ENCODE assay signal across 27 cellular contexts in the genomic region with DNA sequence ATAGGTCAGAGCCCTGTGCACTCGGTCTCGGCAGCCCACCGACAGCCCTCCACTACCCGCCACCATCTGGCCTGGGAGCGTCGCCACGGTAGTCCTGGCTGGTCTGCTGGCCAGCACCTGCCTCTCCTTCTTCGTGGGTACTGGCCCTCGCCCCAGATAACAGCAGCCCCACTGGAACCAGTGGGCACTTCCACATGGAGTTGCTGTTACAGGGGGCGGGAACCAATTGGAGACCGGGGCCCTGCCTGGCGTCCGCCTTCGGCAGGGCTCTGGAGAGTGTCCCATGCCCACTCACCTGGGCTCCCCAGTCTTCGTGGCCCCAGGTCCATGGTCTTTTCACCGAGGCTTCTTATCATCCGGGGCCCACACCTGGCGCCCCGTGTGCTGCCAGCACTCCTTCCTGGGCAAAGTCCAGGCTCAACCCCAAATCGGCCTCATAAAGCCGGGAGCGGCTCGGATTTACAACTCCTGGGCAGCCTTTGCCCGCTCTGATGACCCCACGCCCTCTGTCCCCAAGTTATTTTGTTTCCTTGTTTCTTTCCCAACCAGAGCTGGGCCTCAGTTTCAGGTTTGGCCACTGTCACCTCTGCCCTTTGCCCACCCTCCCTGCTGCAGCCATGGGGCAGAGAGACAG. TPM values are rescaled to one million over a fixed set of nuclear protein-coding genes. Genes with fewer than 3 reads are reported as not detected.
DNase-seq lines count a peak whose midpoint lies in the region; ATAC-seq, FAIRE-seq and TF ChIP-seq lines count a peak whose summit lies in the region.
"Had no signal": no experiment of that assay in that cellular context is flagged by ENCODE, and none has a peak within 500 bp of the region (broad histone marks: within the 10 kb centered on the region; RNA-seq: fewer than 3 reads in every experiment).

No MANE protein-coding gene starts in this region.

- intact Hi-C loops in kidney (cut with DNase I) (loop anchor here (5.0 kb wide), 1 partner anchor 39 kb away; no protein-coding TSS in a partner anchor), ovary (cut with DNase I) (no loop called here), uterus (cut with DNase I; ENCODE audit: low total_unique reads) (no loop called here)

- ATAC-seq in A549 = no peak
- ATAC-seq in GM21737 (IDR thresholded peaks at IDR 0.05; ENCODE audit: unreplicated experiment) = no peak
- ATAC-seq: heart left ventricle; natural killer cell treated with Interleukin-12 subunit alpha and Interleukin-12 subunit beta and Interleukin-15 and Interleukin-18, amount 100 ng/mL, for 72 hours had no signal

- TF ChIP-seq POLR2A in A549 (IDR thresholded peaks at IDR 0.05; ENCODE audit: low read length) (no peak), ovary (IDR thresholded peaks at IDR 0.05) (no peak), uterus (IDR thresholded peaks at IDR 0.05) (no peak)

- H3K36me3 ChIP-seq in kidney (ENCODE audit: control insufficient read depth in 1 of 2, insufficient read depth in 2 of 2, low read length in 2 of 2) (no peaks in the 10 kb centered on the region), ovary (no peaks in the 10 kb centered on the region), uterus (no peaks in the 10 kb centered on the region)

- POLR2A ChIA-PET in A549 (lab: Yijun Ruan, JAX) = no interaction called here

- no peak for TF ChIP-seq RAD21 in A549 (conservative IDR thresholded peaks at IDR 0.05 in 1 of 2, IDR thresholded peaks at IDR 0.05 in 1 of 2)

- H3K27ac ChIP-seq in A549 (peak overlapping the region; percentile 92 to 97), kidney (ENCODE audit: low read depth in 2 of 2, low read length in 2 of 2) (peak overlapping the region in 1 of 2 donors; percentile 51), ovary (no peak overlapping the region), uterus (no peak overlapping the region)
- H3K27ac ChIP-seq: upper lobe of left lung had no signal

- no peak overlapping the region for H3K9ac ChIP-seq in kidney (ENCODE audit: low read length in 2 of 2)

- no peak for TF ChIP-seq CTCF in A549 (IDR thresholded peaks at IDR 0.05)
- no peak for TF ChIP-seq CTCF in kidney (IDR thresholded peaks at IDR 0.05; ENCODE audit: borderline replicate concordance, extremely low read depth, insufficient read depth)
- TF ChIP-seq CTCF in ovary (IDR thresholded peaks at IDR 0.05) = no peak
- no peak for TF ChIP-seq CTCF in uterus (IDR thresholded peaks at IDR 0.05)

- CTCF ChIA-PET in A549 (lab: Yijun Ruan, JAX) = interaction anchor here (2.0 to 31.5 kb wide), 6 partner anchors 9 to 123 kb away, joined by 8 to 1607 read pairs (median 74); partner anchors contain the start of genes ARL2, ATG2A, CDC42BPG and EHD1

- H3K4me1 ChIP-seq in A549 (peaks cover 78% of the 10 kb centered on the region), kidney (ENCODE audit: control insufficient read depth in 1 of 2, insufficient read depth in 1 of 2, low read depth in 1 of 2, low read length in 2 of 2) (peaks cover 3 to 28% of the 10 kb centered on the region in 2 donors), ovary (ENCODE audit: insufficient read depth) (peaks cover 1% of the 10 kb centered on the region), uterus (peaks cover 0 to 5% of the 10 kb centered on the region in 2 donors)

- H3K9me3 ChIP-seq in A549 (no peaks in the 10 kb centered on the region), kidney (ENCODE audit: control insufficient read depth in 1 of 2, low read length in 2 of 2) (no peaks in the 10 kb centered on the region), ovary (no peaks in the 10 kb centered on the region), uterus (no peaks in the 10 kb centered on the region)
- H3K9me3 ChIP-seq: heart left ventricle, sigmoid colon, upper lobe of left lung had no signal

- FAIRE-seq in A549 (lab: Jason Lieb, UNC) (no peak), kidney (lab: Jason Lieb, UNC) (no peak)

- WGBS in A549 (ENCODE audit: missing lambda C conversion rate) = 56% methylated on average over 25 of the region's 25 CpGs
- WGBS in ovary, 3 donors = 83 to 85% (median 85%) methylated on average over 25 of the region's 25 CpGs

- TF ChIP-seq EP300 in A549 (IDR thresholded peaks at IDR 0.05) = no peak
- TF ChIP-seq EP300 in ovary (IDR thresholded peaks at IDR 0.05) = no peak

- peak overlapping the region; percentile 85 for H3K4me2 ChIP-seq in A549

- H3K27me3 ChIP-seq in ovary (no peaks in the 10 kb centered on the region), uterus (no peaks in the 10 kb centered on the region)
- H3K27me3 ChIP-seq: dorsolateral prefrontal cortex, heart left ventricle, sigmoid colon, upper lobe of left lung had no signal

- H3K4me3 ChIP-seq in A549 (peak overlapping the region; percentile 49), kidney (ENCODE audit: low read length in 2 of 2) (peak overlapping the region; percentile 28 to 68), ovary (peak overlapping the region; percentile 20), uterus (no peak overlapping the region)
- H3K4me3 ChIP-seq: dorsolateral prefrontal cortex, heart left ventricle had no signal

- DNase-seq in A549 (ENCODE audit: low read depth in 1 of 2, low spot score in 1 of 2) (no peak), LoVo (ENCODE audit: low spot score) (peak; percentile 78), kidney (peak; percentile 47), ovary (no peak), AG08395 (ENCODE audit: low spot score) (no peak), NCI-H128 (lab: John Stamatoyannopoulos, UW; ENCODE audit: unreplicated experiment) (no peak), uterus (no peak)
- DNase-seq: activated CD4-positive, alpha-beta T cell treated with anti-CD3 and anti-CD28 coated beads for 1 hour; activated CD8-positive, alpha-beta memory T cell treated with anti-CD3 and anti-CD28 coated beads for 24 hours; activated naive CD4-positive, alpha-beta T cell; activated T-cell treated with anti-CD3 and anti-CD28 coated beads, Interleukin-2, amount 50 U/mL, for 48 hours; anterior cingulate cortex; EL; NCI-H1105; NCI-H2029; NCI-H226; sigmoid colon had no signal

TF ChIP-seq in A549, 52 proteins besides CTCF, POLR2A, EP300 and RAD21 (continues in another document):
- TF ChIP-seq CHD4 (IDR thresholded peaks at IDR 0.05; ENCODE audit: borderline replicate concordance) = no peak
- TF ChIP-seq RARB (CRISPR knock-in tag; IDR thresholded peaks at IDR 0.05) = no peak

RNA-seq across cellular contexts. Expression of gene EHD1, which starts 12.9 kb away (rescaled TPM):
- polyA plus RNA-seq in A549 (2011; rRNA removed) (25.9 and 27.7 TPM in 2 replicates), A549 (2017; fragmentation: RNase III; extraction: RNeasy Plus Mini Kit Qiagen cat#74134 plus additional on column Dnase treatment) (37.8 to 52.4 TPM (median 43.4 TPM) in 3 replicates), kidney (ENCODE audit: insufficient read depth, low read depth, low replicate concordance) (48.9 TPM), ovary (10 to 100 TPM; 14.5 to 14.8 TPM)
- 96.0 and 103 TPM in 2 replicates for polyA plus RNA-seq in A549 (2012; cell fraction: cytosol; rRNA removed)
- 153 and 200 TPM in 2 replicates for polyA plus RNA-seq in A549 (2012; cell fraction: nucleus; rRNA removed)
- polyA minus RNA-seq in A549 (2011; rRNA and poly(A)+ RNA removed) = 65.8 and 67.3 TPM in 2 replicates
- total RNA-seq in kidney (76.1 TPM), ovary (10 to 100 TPM; 14.3 to 87.8 (median 42.2) TPM), uterus (10 to 100 TPM in 3 of 4 donors, 1 to 10 TPM in 1; 3.5 to 78.7 (median 36.9) TPM)

RNA-seq across cellular contexts. Expression of gene ATG2A, which starts 25.7 kb away (rescaled TPM):
- polyA plus RNA-seq in A549 (2011; rRNA removed) = 3.1 and 4.0 TPM in 2 replicates
- 9.1 and 14.1 TPM in 2 replicates for polyA plus RNA-seq in A549 (2012; cell fraction: cytosol; rRNA removed)
- polyA plus RNA-seq in A549 (2012; cell fraction: nucleus; rRNA removed) = 34.5 and 48.9 TPM in 2 replicates
- 10.7 to 13.4 TPM (median 12.8 TPM) in 3 replicates for polyA plus RNA-seq in A549 (2017; fragmentation: RNase III; extraction: RNeasy Plus Mini Kit Qiagen cat#74134 plus additional on column Dnase treatment)
- 8.2 TPM in 2 replicates for polyA minus RNA-seq in A549 (2011; rRNA and poly(A)+ RNA removed)
- 26.9 TPM for total RNA-seq in kidney
- 16.8 TPM for polyA plus RNA-seq in kidney (ENCODE audit: insufficient read depth, low read depth, low replicate concordance)
- 10 to 100 TPM; 22.2 to 40.1 (median 30.4) TPM for total RNA-seq in ovary
- 10 to 100 TPM in 1 of 2 donors, 1 to 10 TPM in 1; 2.2 to 23.4 TPM for polyA plus RNA-seq in ovary
- total RNA-seq in uterus = 10 to 100 TPM in 3 of 4 donors, 1 to 10 TPM in 1; 6.8 to 39.6 (median 18.4) TPM

RNA-seq across cellular contexts. Expression of gene PPP2R5B, which starts 33.2 kb away (rescaled TPM):
- polyA plus RNA-seq in A549 (2011; rRNA removed) = 6.9 and 11.1 TPM in 2 replicates
- 5.5 and 6.4 TPM in 2 replicates for polyA plus RNA-seq in A549 (2012; cell fraction: cytosol; rRNA removed)
- 12.3 TPM in 2 replicates for polyA plus RNA-seq in A549 (2012; cell fraction: nucleus; rRNA removed)
- 3.9 to 6.1 TPM (median 5.7 TPM) in 3 replicates for polyA plus RNA-seq in A549 (2017; fragmentation: RNase III; extraction: RNeasy Plus Mini Kit Qiagen cat#74134 plus additional on column Dnase treatment)
- 5.3 and 7.6 TPM in 2 replicates for polyA minus RNA-seq in A549 (2011; rRNA and poly(A)+ RNA removed)
- 21.2 TPM for total RNA-seq in kidney
- polyA plus RNA-seq in kidney (ENCODE audit: insufficient read depth, low read depth, low replicate concordance) = 16.8 TPM
- total RNA-seq in ovary = 10 to 100 TPM in 5 of 7 donors, 1 to 10 TPM in 2; 9.0 to 12.8 (median 12.2) TPM
- polyA plus RNA-seq in ovary = 10 to 100 TPM in 1 of 2 donors, 1 to 10 TPM in 1; 8.0 to 16.2 TPM
- 10 to 100 TPM in 2 of 4 donors, 1 to 10 TPM in 2; 6.7 to 23.4 (median 13.0) TPM for total RNA-seq in uterus

RNA-seq across cellular contexts. Expression of gene GPHA2, which starts 44.4 kb away (rescaled TPM):
- polyA plus RNA-seq in A549 (2011; rRNA removed) (not detected in 2 replicates), A549 (2017; fragmentation: RNase III; extraction: RNeasy Plus Mini Kit Qiagen cat#74134 plus additional on column Dnase treatment) (not detected in 3 replicates), kidney (ENCODE audit: insufficient read depth, low read depth, low replicate concordance) (0.99 TPM), ovary (under 1 TPM in 1 of 2 donors, not detected in 1; 0.58 TPM)
- polyA plus RNA-seq in A549 (2012; cell fraction: cytosol; rRNA removed) = not detected in 2 replicates
- polyA plus RNA-seq in A549 (2012; cell fraction: nucleus; rRNA removed) = 0.32 TPM in 1 of 2 replicates, not detected in the other
- polyA minus RNA-seq in A549 (2011; rRNA and poly(A)+ RNA removed) = not detected in 2 replicates
- total RNA-seq in kidney (not detected), ovary (1 to 10 TPM in 3 of 7 donors, under 1 TPM in 3, not detected in 1; 0.45 to 1.6 (median 0.88) TPM), uterus (not detected)
- total RNA-seq: cardiac septum; M059J; natural killer cell treated with Interleukin-12 subunit alpha and Interleukin-12 subunit beta and Interleukin-15 and Interleukin-18, amount 100 ng/mL, for 72 hours; RPMI7951; SK-MEL-5; upper lobe of left lung had no signal
- polyA plus RNA-seq: heart left ventricle, IgD-negative memory B cell had no signal

RNA-seq across cellular contexts. Expression of gene CDC42BPG, which starts 46.9 kb away (rescaled TPM):
- polyA plus RNA-seq in A549 (2011; rRNA removed) = 0.35 and 0.50 TPM in 2 replicates
- 0.26 and 0.49 TPM in 2 replicates for polyA plus RNA-seq in A549 (2012; cell fraction: cytosol; rRNA removed)
- 1.3 and 1.8 TPM in 2 replicates for polyA plus RNA-seq in A549 (2012; cell fraction: nucleus; rRNA removed)
- 1.0 to 1.1 TPM (median 1.0 TPM) in 3 replicates for polyA plus RNA-seq in A549 (2017; fragmentation: RNase III; extraction: RNeasy Plus Mini Kit Qiagen cat#74134 plus additional on column Dnase treatment)
- polyA minus RNA-seq in A549 (2011; rRNA and poly(A)+ RNA removed) = 0.45 and 1.0 TPM in 2 replicates
- 20.7 TPM for total RNA-seq in kidney
- 4.5 TPM for polyA plus RNA-seq in kidney (ENCODE audit: insufficient read depth, low read depth, low replicate concordance)
- 1 to 10 TPM; 2.6 to 9.5 (median 4.0) TPM for total RNA-seq in ovary
- polyA plus RNA-seq in ovary = 1 to 10 TPM in 1 of 2 donors, under 1 TPM in 1; 0.35 to 1.9 TPM
- total RNA-seq in uterus = 1 to 10 TPM in 1 of 4 donors, under 1 TPM in 3; under 0.01 to 2.7 (median 0.30) TPM
- total RNA-seq: RPMI7951 had no signal

Comparison
In these comparisons a context has a peak if more than half of its experiments do, and no peak if none do; other contexts are left out.
1. DNase-seq: peak in LoVo (single experiment) and kidney (single experiment); none in A549 (0 of 2), ovary (0 of 5), AG08395 (single experiment), NCI-H128 (single experiment) and uterus (0 of 2).
2. H3K27ac ChIP-seq: peak in A549 (2 of 2); none in ovary (0 of 2) and uterus (0 of 2).
3. H3K4me3 ChIP-seq: peak in A549 (single experiment), kidney (2 of 2) and ovary (single experiment); none in uterus (0 of 2).